ENCODE assay signal across 33 cellular contexts in the genomic region with DNA sequence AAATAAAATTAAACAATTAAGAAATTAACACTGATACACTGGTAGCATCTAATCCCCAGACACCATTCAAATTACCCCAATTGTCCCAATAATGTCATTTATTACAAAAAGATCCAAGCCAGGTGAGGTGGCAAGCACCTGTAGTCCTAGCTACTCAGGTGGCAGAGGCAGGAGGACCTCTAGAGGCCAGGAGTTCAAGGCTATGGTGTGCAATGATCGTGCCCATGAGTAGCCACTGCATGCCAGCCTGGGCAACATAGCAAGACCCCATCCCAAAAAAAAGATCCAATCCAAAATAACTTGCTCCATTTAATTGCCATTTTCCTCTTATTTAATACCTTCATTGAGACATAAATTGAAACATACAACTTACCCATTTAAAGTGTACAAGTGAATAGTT. TPM values are rescaled to one million over a fixed set of nuclear protein-coding genes. Genes with fewer than 3 reads are reported as not detected.
"Had no signal": no experiment of that assay in that cellular context is flagged by ENCODE, and none has a peak within 500 bp of the region (broad histone marks: within the 10 kb centered on the region; RNA-seq: fewer than 3 reads in every experiment).

No MANE protein-coding gene starts in this region.

- H3K4me3 ChIP-seq: ascending aorta, cardiac muscle cell had no signal

- FAIRE-seq: bronchial epithelial cell, TTC549 had no signal

- H3K4me1 ChIP-seq: ascending aorta had no signal

- DNase-seq: activated CD4-positive, alpha-beta memory T cell treated with anti-CD3 and anti-CD28 coated beads, Interleukin-2, amount 10 ng/mL, durations not matched to agents 7 days and 5 days; activated CD4-positive, alpha-beta T cell treated with anti-CD3 and anti-CD28 coated beads for 4 hours; activated CD4-positive, alpha-beta T cell treated with anti-CD3 and anti-CD28 coated beads, Interleukin-2, amount 10 ng/mL, durations not matched to agents 24 days and 14 days; activated CD4-positive, alpha-beta T cell treated with anti-CD3 and anti-CD28 coated beads, Interleukin-2, amount 50 U/mL, for 1 hour; activated CD4-positive, alpha-beta T cell treated with anti-CD3 and anti-CD28 coated beads, Interleukin-2, amount 50 U/mL, for 48 hours; activated CD4-positive, CD25-positive, alpha-beta regulatory T cell; activated CD8-positive, alpha-beta memory T cell treated with anti-CD3 and anti-CD28 coated beads for 24 hours; activated CD8-positive, alpha-beta memory T cell treated with anti-CD3 and anti-CD28 coated beads, Interleukin-2, amount 10 ng/mL, durations not matched to agents 7 days and 5 days; activated CD8-positive, alpha-beta memory T cell treated with anti-CD3 and anti-CD28 coated beads, Interleukin-2, amount 50 U/mL, for 48 hours; activated CD8-positive, alpha-beta T cell treated with anti-CD3 and anti-CD28 coated beads, Interleukin-2, amount 10 ng/mL, durations not matched to agents 7 days and 5 days; activated effector memory CD4-positive, alpha-beta T cell treated with Interleukin-2 at 50 U/mL for 16 hours; activated gamma-delta T cell; activated naive CD4-positive, alpha-beta T cell treated with anti-CD3 and anti-CD28 coated beads, Interleukin-2, amount 10 ng/mL, durations not matched to agents 7 days and 5 days; activated naive CD4-positive, alpha-beta T cell treated with Interleukin-2 at 50 U/mL for 16 hours; activated naive CD8-positive, alpha-beta T cell treated with anti-CD3 and anti-CD28 coated beads, Interleukin-2, amount 10 ng/mL, durations not matched to agents 7 days and 5 days; activated naive CD8-positive, alpha-beta T cell treated with anti-CD3 and anti-CD28 coated beads, Interleukin-2, amount 50 U/mL, for 24 hours; activated T-cell treated with anti-CD3 and anti-CD28 coated beads, Interleukin-2, amount 50 U/mL, for 24 hours; activated T-cell treated with anti-CD3 and anti-CD28 coated beads, Interleukin-2, amount 50 U/mL, for 48 hours; amygdala; anterior cingulate cortex; caudate nucleus; cerebellar nuclear complex; SW 1271; T-helper 1 cell; T-helper 2 cell; T-helper 9 cell had no signal

- H3K27ac ChIP-seq: ascending aorta, cardiac muscle cell, VCaP had no signal

- H3K36me3 ChIP-seq: ascending aorta, cardiac muscle cell had no signal

- ATAC-seq: activated CD4-positive, CD25-positive, alpha-beta regulatory T cell treated with anti-CD3 and anti-CD28 coated beads, Interleukin-2, amount 50 U/mL, for 24 hours; activated CD8-positive, alpha-beta memory T cell treated with anti-CD3 and anti-CD28 coated beads, Interleukin-2, amount 10 ng/mL, durations not matched to agents 7 days and 5 days; activated CD8-positive, alpha-beta T cell treated with anti-CD3 and anti-CD28 coated beads, Interleukin-2, amount 10 ng/mL, durations not matched to agents 7 days and 5 days; activated naive CD8-positive, alpha-beta T cell treated with anti-CD3 and anti-CD28 coated beads, Interleukin-2, amount 50 U/mL, for 24 hours had no signal

- H3K9me3 ChIP-seq: ascending aorta had no signal

- H3K27me3 ChIP-seq: ascending aorta, cardiac muscle cell had no signal

RNA-seq across cellular contexts. Expression of gene CSTA, which starts 17.8 kb away (rescaled TPM):
- total RNA-seq: activated CD4-positive, alpha-beta memory T cell treated with anti-CD3 and anti-CD28 coated beads, Interleukin-2, amount 10 ng/mL, durations not matched to agents 7 days and 5 days; activated CD4-positive, alpha-beta T cell treated with anti-CD3 and anti-CD28 coated beads, Interleukin-2, amount 10 ng/mL, durations not matched to agents 24 days and 14 days; activated CD8-positive, alpha-beta memory T cell treated with anti-CD3 and anti-CD28 coated beads, Interleukin-2, amount 10 ng/mL, durations not matched to agents 7 days and 5 days; activated CD8-positive, alpha-beta T cell treated with anti-CD3 and anti-CD28 coated beads, Interleukin-2, amount 10 ng/mL, durations not matched to agents 7 days and 5 days; activated naive CD8-positive, alpha-beta T cell treated with anti-CD3 and anti-CD28 coated beads, Interleukin-2, amount 10 ng/mL, durations not matched to agents 7 days and 5 days; activated T-helper 2 cell treated with anti-CD3 and anti-CD28 coated beads, Interferon-gamma antibody, Interleukin-2, Interleukin-4, amounts not matched to agents 10 μg/mL and 5 μg/mL and 100 μg/mL, durations not matched to agents 14 hours and 24 hours and 36 hours; ascending aorta; cardiac muscle cell had no signal
- polyA plus RNA-seq: cardiac muscle cell had no signal

RNA-seq across cellular contexts. Expression of gene MIX23, which starts 40.2 kb away (rescaled TPM):
- total RNA-seq: ascending aorta had no signal
